Comparison of ENCODE assay signal across 9 cellular contexts in genomic region chr12:6963016-6963731, GRCh38. TPM values are rescaled to one million over a fixed set of nuclear protein-coding genes. Genes with fewer than 3 reads are reported as not detected.
A peak's percentile ranks its signal among the peaks of the same experiment; 100 is the strongest.
DNase-seq lines count a peak whose midpoint lies in the region; ATAC-seq, FAIRE-seq and TF ChIP-seq lines count a peak whose summit lies in the region.
"Had no signal": no experiment of that assay in that cellular context is flagged by ENCODE, and none has a peak within 500 bp of the region (broad histone marks: within the 10 kb centered on the region; RNA-seq: fewer than 3 reads in every experiment).

No MANE protein-coding gene starts in this region.

- POLR2A ChIA-PET in A549 (lab: Yijun Ruan, JAX) = interaction anchor here (1.6 to 9.0 kb wide), 2 partner anchors 18 to 37 kb away, joined by 4 to 174 read pairs; partner anchors contain the start of genes C12orf57 and RNU7-1

- H3K4me3 ChIP-seq in A549 = no peak overlapping the region
- peak overlapping the region; percentile 55 for H3K4me3 ChIP-seq in lower lobe of right lung
- no peak overlapping the region for H3K4me3 ChIP-seq in testis

- no peak for TF ChIP-seq EP300 in A549 (IDR thresholded peaks at IDR 0.05)
- TF ChIP-seq EP300 in Ishikawa (IDR thresholded peaks at IDR 0.05; ENCODE audit: borderline replicate concordance) = peak; percentile 35; the same call in 1 of the 2 replicates

- H3K27ac Mint-ChIP-seq in activated T-helper 2 cell treated with anti-CD3 and anti-CD28 coated beads, Interferon-gamma antibody, Interleukin-2, Interleukin-4, amounts not matched to agents 10 μg/mL and 5 μg/mL and 100 μg/mL, durations not matched to agents 14 hours and 24 hours and 36 hours = peak overlapping the region; percentile 97

- TF ChIP-seq POLR2A in A549 (IDR thresholded peaks at IDR 0.05; ENCODE audit: low read length) (no peak), testis (IDR thresholded peaks at IDR 0.05) (no peak)

- H3K36me3 ChIP-seq in lower lobe of right lung = peaks cover 52% of the 10 kb centered on the region
- H3K36me3 ChIP-seq in testis (ENCODE audit: low read depth, missing control alignments) = no peaks in the 10 kb centered on the region

- in situ Hi-C loops in KBM-7 (cut with MboI; ENCODE audit: low pct_unique_long_range_greater_than_20kb, low sequenced_read_pairs) = no loop called here

- no peaks in the 10 kb centered on the region for H3K27me3 ChIP-seq in lower lobe of right lung (ENCODE audit: low read depth)
- H3K27me3 ChIP-seq in testis = no peaks in the 10 kb centered on the region

- H3K4me1 Mint-ChIP-seq in activated T-helper 2 cell treated with anti-CD3 and anti-CD28 coated beads, Interferon-gamma antibody, Interleukin-2, Interleukin-4, amounts not matched to agents 10 μg/mL and 5 μg/mL and 100 μg/mL, durations not matched to agents 14 hours and 24 hours and 36 hours (ENCODE audit: low read depth) = peaks cover 51% of the 10 kb centered on the region

- no peak overlapping the region for H3K4me2 ChIP-seq in A549

- H3K4me1 ChIP-seq in A549 (peaks cover 39% of the 10 kb centered on the region), lower lobe of right lung (peaks cover 65% of the 10 kb centered on the region), testis (peaks cover 22% of the 10 kb centered on the region)

- H3K4me3 Mint-ChIP-seq in activated T-helper 2 cell treated with anti-CD3 and anti-CD28 coated beads, Interferon-gamma antibody, Interleukin-2, Interleukin-4, amounts not matched to agents 10 μg/mL and 5 μg/mL and 100 μg/mL, durations not matched to agents 14 hours and 24 hours and 36 hours (ENCODE audit: low read depth) = no peak overlapping the region

- DNase-seq in A549 (ENCODE audit: low read depth in 1 of 2, low spot score in 1 of 2) (no peak), lower lobe of right lung (peak; percentile 93), KBM-7 (no peak), H4 (ENCODE audit: low spot score) (no peak), testis (no peak)
- DNase-seq in activated T-helper 2 cell treated with anti-CD3 and anti-CD28 coated beads, Interferon-gamma antibody, Interleukin-2, Interleukin-4, amounts not matched to agents 10 μg/mL and 5 μg/mL and 100 μg/mL, durations not matched to agents 14 hours and 24 hours and 36 hours (ENCODE audit: low spot score) = no peak
- DNase-seq: NCI-H524 had no signal

- H3K27ac ChIP-seq in A549 (peak overlapping the region; percentile 89 to 99), lower lobe of right lung (peak overlapping the region; percentile 90), testis (peak overlapping the region in 1 of 2 donors; percentile 68)

- ATAC-seq in A549 (no peak), lower lobe of right lung (peak; percentile 85 to 88), HG03520 (IDR thresholded peaks at IDR 0.05; ENCODE audit: unreplicated experiment) (no peak)

- TF ChIP-seq RAD21 in A549 (conservative IDR thresholded peaks at IDR 0.05 in 1 of 2, IDR thresholded peaks at IDR 0.05 in 1 of 2) (no peak), Ishikawa (IDR thresholded peaks at IDR 0.05; ENCODE audit: low read depth) (no peak)

- 92% methylated on average over 30 of the region's 32 CpGs for WGBS in A549 (ENCODE audit: missing lambda C conversion rate)
- 83 to 85% methylated on average over 25 to 32 of the region's 32 CpGs for WGBS in testis, 2 donors

- no peaks in the 10 kb centered on the region for H3K9me3 Mint-ChIP-seq in activated T-helper 2 cell treated with anti-CD3 and anti-CD28 coated beads, Interferon-gamma antibody, Interleukin-2, Interleukin-4, amounts not matched to agents 10 μg/mL and 5 μg/mL and 100 μg/mL, durations not matched to agents 14 hours and 24 hours and 36 hours

- H3K27me3 Mint-ChIP-seq in activated T-helper 2 cell treated with anti-CD3 and anti-CD28 coated beads, Interferon-gamma antibody, Interleukin-2, Interleukin-4, amounts not matched to agents 10 μg/mL and 5 μg/mL and 100 μg/mL, durations not matched to agents 14 hours and 24 hours and 36 hours (ENCODE audit: low read depth) = no peaks in the 10 kb centered on the region

- no peak for FAIRE-seq in A549 (lab: Jason Lieb, UNC)

- H3K9me3 ChIP-seq in A549 = no peaks in the 10 kb centered on the region
- no peaks in the 10 kb centered on the region for H3K9me3 ChIP-seq in lower lobe of right lung
- H3K9me3 ChIP-seq in testis = no peaks in the 10 kb centered on the region

- H3K36me3 Mint-ChIP-seq in activated T-helper 2 cell treated with anti-CD3 and anti-CD28 coated beads, Interferon-gamma antibody, Interleukin-2, Interleukin-4, amounts not matched to agents 10 μg/mL and 5 μg/mL and 100 μg/mL, durations not matched to agents 14 hours and 24 hours and 36 hours (ENCODE audit: low read depth) = peaks cover 68% of the 10 kb centered on the region

- intact Hi-C loops in activated T-helper 2 cell treated with anti-CD3 and anti-CD28 coated beads, Interferon-gamma antibody, Interleukin-2, Interleukin-4, amounts not matched to agents 10 μg/mL and 5 μg/mL and 100 μg/mL, durations not matched to agents 14 hours and 24 hours and 36 hours (cut with micrococcal nuclease) = no loop called here
- intact Hi-C loops in lower lobe of right lung (cut with DNase I) = no loop called here
- intact Hi-C loops in testis (cut with DNase I; ENCODE audit: low total_unique reads) = no loop called here

- CTCF ChIA-PET in A549 (lab: Yijun Ruan, JAX) = interaction anchor here (1.0 to 11.2 kb wide), 13 partner anchors 11 to 226 kb away, joined by 3 to 354 read pairs (median 15); partner anchors contain the start of genes C12orf57, PTPN6, RNU7-1 and SPSB2

- TF ChIP-seq CTCF in A549 (IDR thresholded peaks at IDR 0.05) (no peak), lower lobe of right lung (IDR thresholded peaks at IDR 0.05) (no peak), testis (IDR thresholded peaks at IDR 0.05) (no peak)

RNA-seq across cellular contexts. Expression of gene PHB2, which starts 7.3 kb away (rescaled TPM):
- 296 and 297 TPM in 2 replicates for polyA plus RNA-seq in A549 (2011; rRNA removed)
- polyA plus RNA-seq in A549 (2012; cell fraction: cytosol; rRNA removed) = 618 and 641 TPM in 2 replicates
- polyA plus RNA-seq in A549 (2012; cell fraction: nucleus; rRNA removed) = 611 and 629 TPM in 2 replicates
- polyA plus RNA-seq in A549 (2017; fragmentation: RNase III; extraction: RNeasy Plus Mini Kit Qiagen cat#74134 plus additional on column Dnase treatment) = 292 to 313 TPM (median 293 TPM) in 3 replicates
- 232 and 240 TPM in 2 replicates for polyA minus RNA-seq in A549 (2011; rRNA and poly(A)+ RNA removed)
- total RNA-seq in activated T-helper 2 cell treated with anti-CD3 and anti-CD28 coated beads, Interferon-gamma antibody, Interleukin-2, Interleukin-4, amounts not matched to agents 10 μg/mL and 5 μg/mL and 100 μg/mL, durations not matched to agents 14 hours and 24 hours and 36 hours = 381 and 391 TPM in 2 replicates
- 138 TPM for total RNA-seq in lower lobe of right lung
- total RNA-seq in H4 (2014; rRNA removed; shearing (Covaris generic)) = 486 and 563 TPM in 2 replicates
- 100 to 1,000 TPM; 118 to 153 TPM for total RNA-seq in testis
- polyA plus RNA-seq in testis (ENCODE audit: insufficient read depth, low read depth, low replicate concordance) = 97.3 TPM

RNA-seq across cellular contexts. Expression of gene EMG1, which starts 7.5 kb away (rescaled TPM):
- 92.0 and 96.7 TPM in 2 replicates for polyA plus RNA-seq in A549 (2011; rRNA removed)
- polyA plus RNA-seq in A549 (2012; cell fraction: cytosol; rRNA removed) = 70.5 and 89.3 TPM in 2 replicates
- 40.5 and 53.4 TPM in 2 replicates for polyA plus RNA-seq in A549 (2012; cell fraction: nucleus; rRNA removed)
- 65.7 to 78.2 TPM (median 67.9 TPM) in 3 replicates for polyA plus RNA-seq in A549 (2017; fragmentation: RNase III; extraction: RNeasy Plus Mini Kit Qiagen cat#74134 plus additional on column Dnase treatment)
- polyA minus RNA-seq in A549 (2011; rRNA and poly(A)+ RNA removed) = 47.0 and 54.0 TPM in 2 replicates
- 104 and 112 TPM in 2 replicates for total RNA-seq in activated T-helper 2 cell treated with anti-CD3 and anti-CD28 coated beads, Interferon-gamma antibody, Interleukin-2, Interleukin-4, amounts not matched to agents 10 μg/mL and 5 μg/mL and 100 μg/mL, durations not matched to agents 14 hours and 24 hours and 36 hours
- 39.6 TPM for total RNA-seq in lower lobe of right lung
- 99.6 and 119 TPM in 2 replicates for total RNA-seq in H4 (2014; rRNA removed; shearing (Covaris generic))
- 10 to 100 TPM; 40.2 to 45.5 TPM for total RNA-seq in testis
- polyA plus RNA-seq in testis (ENCODE audit: insufficient read depth, low read depth, low replicate concordance) = 36.7 TPM

RNA-seq across cellular contexts. Expression of gene PTPN6, which starts 12.0 kb away (rescaled TPM):
- 18.9 and 29.0 TPM in 2 replicates for polyA plus RNA-seq in A549 (2011; rRNA removed)
- polyA plus RNA-seq in A549 (2012; cell fraction: cytosol; rRNA removed) = 29.3 and 29.7 TPM in 2 replicates
- 53.2 and 54.2 TPM in 2 replicates for polyA plus RNA-seq in A549 (2012; cell fraction: nucleus; rRNA removed)
- 14.2 to 17.1 TPM (median 15.1 TPM) in 3 replicates for polyA plus RNA-seq in A549 (2017; fragmentation: RNase III; extraction: RNeasy Plus Mini Kit Qiagen cat#74134 plus additional on column Dnase treatment)
- 17.7 and 25.4 TPM in 2 replicates for polyA minus RNA-seq in A549 (2011; rRNA and poly(A)+ RNA removed)
- total RNA-seq in activated T-helper 2 cell treated with anti-CD3 and anti-CD28 coated beads, Interferon-gamma antibody, Interleukin-2, Interleukin-4, amounts not matched to agents 10 μg/mL and 5 μg/mL and 100 μg/mL, durations not matched to agents 14 hours and 24 hours and 36 hours = 250 and 252 TPM in 2 replicates
- total RNA-seq in lower lobe of right lung = 209 TPM
- total RNA-seq in H4 (2014; rRNA removed; shearing (Covaris generic)) = not detected in 2 replicates
- 1 to 10 TPM; 3.7 to 9.1 TPM for total RNA-seq in testis
- 19.1 TPM for polyA plus RNA-seq in testis (ENCODE audit: insufficient read depth, low read depth, low replicate concordance)

RNA-seq across cellular contexts. Expression of gene C12orf57, which starts 19.4 kb away (rescaled TPM):
- polyA plus RNA-seq in A549 (2011; rRNA removed) (466 and 493 TPM in 2 replicates), A549 (2017; fragmentation: RNase III; extraction: RNeasy Plus Mini Kit Qiagen cat#74134 plus additional on column Dnase treatment) (224 to 273 TPM (median 261 TPM) in 3 replicates), testis (ENCODE audit: insufficient read depth, low read depth, low replicate concordance) (141 TPM)
- 958 and 1,062 TPM in 2 replicates for polyA plus RNA-seq in A549 (2012; cell fraction: cytosol; rRNA removed)
- polyA plus RNA-seq in A549 (2012; cell fraction: nucleus; rRNA removed) = 535 and 597 TPM in 2 replicates
- 98.2 and 108 TPM in 2 replicates for polyA minus RNA-seq in A549 (2011; rRNA and poly(A)+ RNA removed)
- 158 and 173 TPM in 2 replicates for total RNA-seq in activated T-helper 2 cell treated with anti-CD3 and anti-CD28 coated beads, Interferon-gamma antibody, Interleukin-2, Interleukin-4, amounts not matched to agents 10 μg/mL and 5 μg/mL and 100 μg/mL, durations not matched to agents 14 hours and 24 hours and 36 hours
- total RNA-seq in lower lobe of right lung (181 TPM), testis (100 to 1,000 TPM; 143 to 236 TPM)
- total RNA-seq in H4 (2014; rRNA removed; shearing (Covaris generic)) = 219 and 260 TPM in 2 replicates

RNA-seq across cellular contexts. Expression of gene RNU7-1, which starts 19.6 kb away (rescaled TPM):
- polyA plus RNA-seq in A549 (2011; rRNA removed) = not detected in 2 replicates
- not detected in 2 replicates for polyA plus RNA-seq in A549 (2012; cell fraction: cytosol; rRNA removed)
- not detected in 2 replicates for polyA plus RNA-seq in A549 (2012; cell fraction: nucleus; rRNA removed)
- polyA plus RNA-seq in A549 (2017; fragmentation: RNase III; extraction: RNeasy Plus Mini Kit Qiagen cat#74134 plus additional on column Dnase treatment) = not detected in 3 replicates
- polyA minus RNA-seq in A549 (2011; rRNA and poly(A)+ RNA removed) = not detected in 2 replicates
- not detected in 2 replicates for total RNA-seq in activated T-helper 2 cell treated with anti-CD3 and anti-CD28 coated beads, Interferon-gamma antibody, Interleukin-2, Interleukin-4, amounts not matched to agents 10 μg/mL and 5 μg/mL and 100 μg/mL, durations not matched to agents 14 hours and 24 hours and 36 hours
- total RNA-seq in lower lobe of right lung = not detected
- not detected in 2 replicates for total RNA-seq in H4 (2014; rRNA removed; shearing (Covaris generic))
- not detected for total RNA-seq in testis
- not detected for polyA plus RNA-seq in testis (ENCODE audit: insufficient read depth, low read depth, low replicate concordance)

Comparison
In these comparisons a context has a peak if more than half of its experiments do, and no peak if none do; other contexts are left out.
1. ATAC-seq: peak in lower lobe of right lung (2 of 2); none in A549 (0 of 2) and HG03520 (single experiment).
2. RNA of gene PTPN6, which starts 12.0 kb away (total RNA-seq): 250 to 252 TPM in activated T-helper 2 cell treated with anti-CD3 and anti-CD28 coated beads, Interferon-gamma antibody, Interleukin-2, Interleukin-4, amounts not matched to agents 10 μg/mL and 5 μg/mL and 100 μg/mL, durations not matched to agents 14 hours and 24 hours and 36 hours and 209 TPM in lower lobe of right lung (single experiment); 3.7 to 9.1 TPM in testis and not detected in H4; every median in the first group is over 10 times any median in the second.